ENCODE assay signal across 11 cellular contexts in genomic region chr6:6878921-6879585, GRCh38.
DNase-seq lines count a peak whose midpoint lies in the region; ATAC-seq and TF ChIP-seq lines count a peak whose summit lies in the region.
"Had no signal": no experiment of that assay in that cellular context is flagged by ENCODE, and none has a peak within 500 bp of the region (broad histone marks: within the 10 kb centered on the region; RNA-seq: fewer than 3 reads in every experiment).

No MANE protein-coding gene starts in this region.

- intact Hi-C loops in dendritic cell treated with granulocyte-macrophage colony-stimulating factor and Interleukin-4, amounts not matched to agents 40 ng/mL and 50 ng/mL, for 4 days (cut with micrococcal nuclease) = no loop called here

- DNase-seq in HL-60 (ENCODE audit: low read depth in 1 of 2, low spot score in 1 of 2) = no peak
- DNase-seq in GDM1 (lab: John Stamatoyannopoulos, UW) = no peak
- no peak for DNase-seq in AG08396 (ENCODE audit: low spot score)
- DNase-seq: effector memory CD8-positive, alpha-beta T cell; NCI-H2107 had no signal

- H3K4me1 Mint-ChIP-seq in dendritic cell treated with granulocyte-macrophage colony-stimulating factor and Interleukin-4, amounts not matched to agents 40 ng/mL and 50 ng/mL, for 4 days (ENCODE audit: low read depth) = peaks cover 89% of the 10 kb centered on the region

- H3K27me3 ChIP-seq in HL-60 (ENCODE audit: insufficient read depth, poor library complexity, severe bottlenecking) = no peaks in the 10 kb centered on the region
- H3K27me3 ChIP-seq: Peyer's patch had no signal

- H3K9me3 Mint-ChIP-seq in dendritic cell treated with granulocyte-macrophage colony-stimulating factor and Interleukin-4, amounts not matched to agents 40 ng/mL and 50 ng/mL, for 4 days = no peaks in the 10 kb centered on the region
- H3K9me3 Mint-ChIP-seq: effector memory CD8-positive, alpha-beta T cell had no signal

- H3K4me3 ChIP-seq in HL-60 (replicated peaks; ENCODE audit: insufficient read depth, low read length) = no peak overlapping the region
- no peak overlapping the region for H3K4me3 ChIP-seq in skin epidermis
- H3K4me3 ChIP-seq: Peyer's patch had no signal

- peak overlapping the region; percentile 73 for H3K27ac Mint-ChIP-seq in dendritic cell treated with granulocyte-macrophage colony-stimulating factor and Interleukin-4, amounts not matched to agents 40 ng/mL and 50 ng/mL, for 4 days

- H3K4me3 Mint-ChIP-seq in dendritic cell treated with granulocyte-macrophage colony-stimulating factor and Interleukin-4, amounts not matched to agents 40 ng/mL and 50 ng/mL, for 4 days = no peak overlapping the region
- H3K4me3 Mint-ChIP-seq: effector memory CD8-positive, alpha-beta T cell had no signal

- peak; percentile 67 for ATAC-seq in GM19043 (IDR thresholded peaks at IDR 0.05; ENCODE audit: low read depth, unreplicated experiment)
- ATAC-seq in HG02571 (IDR thresholded peaks at IDR 0.05; ENCODE audit: unreplicated experiment) = no peak
- ATAC-seq in HG02610 (IDR thresholded peaks at IDR 0.05; ENCODE audit: unreplicated experiment) = no peak
- ATAC-seq: effector memory CD8-positive, alpha-beta T cell had no signal

- TF ChIP-seq CTCF in HL-60 (IDR thresholded peaks at IDR 0.05; ENCODE audit: insufficient read depth, low read length) = no peak

- peaks cover 8% of the 10 kb centered on the region for H3K36me3 Mint-ChIP-seq in dendritic cell treated with granulocyte-macrophage colony-stimulating factor and Interleukin-4, amounts not matched to agents 40 ng/mL and 50 ng/mL, for 4 days (ENCODE audit: low read depth)

- H3K27ac ChIP-seq in HL-60 (replicated peaks) (peak overlapping the region; percentile 57), skin epidermis (peak overlapping the region in 19 of 21 experiments; percentile 8 to 83 (median 72))

- no peaks in the 10 kb centered on the region for H3K27me3 Mint-ChIP-seq in dendritic cell treated with granulocyte-macrophage colony-stimulating factor and Interleukin-4, amounts not matched to agents 40 ng/mL and 50 ng/mL, for 4 days
